1 cellular context compared by ENCODE assay signal in genomic region chrY:13738618-13739017, GRCh38.
TF ChIP-seq lines count a peak whose summit lies in the region.

No MANE protein-coding gene starts in this region.

TF ChIP-seq in SK-N-SH, 30 proteins besides CTCF, POLR2A, EP300 and RAD21 (continued from another document):
- TF ChIP-seq PBX3 (IDR thresholded peaks at IDR 0.05): no peak
- TF ChIP-seq USF1 (IDR thresholded peaks at IDR 0.05; ENCODE audit: borderline replicate concordance, low read depth): no peak
- TF ChIP-seq FOXJ3 (CRISPR knock-in tag; IDR thresholded peaks at IDR 0.05): no peak
- no peak for TF ChIP-seq MAX (IDR thresholded peaks at IDR 0.05; ENCODE audit: low read depth)
- no peak for TF ChIP-seq RFX5 (IDR thresholded peaks at IDR 0.05; ENCODE audit: low read length)
- TF ChIP-seq FOSL2 (IDR thresholded peaks at IDR 0.05; ENCODE audit: borderline replicate concordance, low read depth): no peak
- no peak for TF ChIP-seq ZBTB33 (IDR thresholded peaks at IDR 0.05; ENCODE audit: borderline replicate concordance, low read depth)
TF ChIP-seq in SK-N-SH: peak in this region for 0.
